ENCODE assay signal across 9 cellular contexts in the genomic region with DNA sequence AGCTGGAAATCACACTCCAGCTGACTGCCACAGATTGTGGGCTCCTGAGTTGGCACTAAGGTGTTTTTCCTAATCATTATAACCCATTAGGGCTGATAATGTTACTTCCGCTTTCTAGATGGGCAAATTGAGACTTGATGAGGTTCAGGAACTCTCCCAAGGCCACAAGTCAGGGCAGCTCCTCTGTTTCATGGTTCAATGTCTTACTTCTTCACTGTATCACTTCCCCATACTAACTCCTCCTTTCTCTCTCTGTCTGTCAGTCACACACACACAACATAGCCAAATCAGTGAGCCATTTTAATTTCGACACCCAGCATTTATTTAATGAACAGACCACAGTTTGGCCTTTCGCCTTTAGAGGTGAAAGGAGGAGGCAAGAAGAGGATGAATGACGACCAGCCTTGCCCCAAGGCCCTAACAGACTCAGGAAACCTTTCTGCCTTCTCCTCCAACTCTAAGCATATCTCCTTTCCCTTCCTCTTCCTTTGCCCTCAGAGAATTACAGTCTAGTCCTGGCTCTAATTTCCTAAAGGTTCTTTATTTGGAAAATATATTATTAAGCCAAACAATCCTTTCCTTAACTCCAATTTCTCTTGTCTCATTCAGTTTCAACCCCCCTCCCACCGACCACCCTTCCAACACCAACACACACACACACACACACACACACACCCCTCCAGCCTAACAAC. TPM values are rescaled to one million over a fixed set of nuclear protein-coding genes. Genes with fewer than 3 reads are reported as not detected.
DNase-seq lines count a peak whose midpoint lies in the region; ATAC-seq and TF ChIP-seq lines count a peak whose summit lies in the region.
"Had no signal": no experiment of that assay in that cellular context is flagged by ENCODE, and none has a peak within 500 bp of the region (broad histone marks: within the 10 kb centered on the region; RNA-seq: fewer than 3 reads in every experiment).

No MANE protein-coding gene starts in this region.

- ATAC-seq in GM18907 (IDR thresholded peaks at IDR 0.05; ENCODE audit: unreplicated experiment) = peak; percentile 98
- peak; percentile 98 for ATAC-seq in HG02852 (IDR thresholded peaks at IDR 0.05; ENCODE audit: unreplicated experiment)
- peak; percentile 100 for ATAC-seq in memory B cell (ENCODE audit: low read depth)

- H3K4me1 ChIP-seq in CD8-positive, alpha-beta memory T cell (ENCODE audit: insufficient read depth, low read length) = no peaks in the 10 kb centered on the region

- POLR2A ChIA-PET in CD8-positive, alpha-beta memory T cell (lab: Charles Lee) = no interaction called here

- peaks cover 1% of the 10 kb centered on the region for H3K9me3 Mint-ChIP-seq in memory B cell
- no peaks in the 10 kb centered on the region for H3K9me3 Mint-ChIP-seq in CD8-positive, alpha-beta memory T cell

- CTCF ChIA-PET in CD8-positive, alpha-beta memory T cell (lab: Charles Lee) = no interaction called here

- H3K27me3 ChIP-seq in CD8-positive, alpha-beta memory T cell (ENCODE audit: insufficient read depth, low read length, poor library complexity, severe bottlenecking) = no peaks in the 10 kb centered on the region

- H3K36me3 Mint-ChIP-seq in memory B cell = no peaks in the 10 kb centered on the region
- H3K36me3 Mint-ChIP-seq in CD8-positive, alpha-beta memory T cell = no peaks in the 10 kb centered on the region

- no peak for TF ChIP-seq CTCF in NB4 (IDR thresholded peaks at IDR 0.05; ENCODE audit: low read depth, low read length)

- H3K27ac ChIP-seq in CD8-positive, alpha-beta memory T cell (ENCODE audit: low read depth, low read length) = no peak overlapping the region

- H3K36me3 ChIP-seq in CD8-positive, alpha-beta memory T cell (ENCODE audit: insufficient read depth, low read length) = no peaks in the 10 kb centered on the region

- peak overlapping the region; percentile 8 for H3K4me3 Mint-ChIP-seq in memory B cell
- no peak overlapping the region for H3K4me3 Mint-ChIP-seq in CD8-positive, alpha-beta memory T cell

- DNase-seq in NB4 (ENCODE audit: low read depth) = peak; percentile 64
- DNase-seq in memory B cell (ENCODE audit: low spot score in 2 of 2) = peak in 1 of 2 donors; percentile 62
- no peak for DNase-seq in NCI-H1694 (lab: John Stamatoyannopoulos, UW)
- DNase-seq in NCI-H2227 treated with DMSO at 0.1 percent for 48 hours (lab: John Stamatoyannopoulos, UW) = no peak
- no peak for DNase-seq in NCI-H446 (lab: John Stamatoyannopoulos, UW)
- DNase-seq in CD8-positive, alpha-beta memory T cell = no peak
- DNase-seq: kidney had no signal

- peak overlapping the region; percentile 37 for H3K27ac Mint-ChIP-seq in memory B cell
- H3K27ac Mint-ChIP-seq in CD8-positive, alpha-beta memory T cell = peak overlapping the region in 1 of 8 donors; percentile 32

- H3K27me3 Mint-ChIP-seq in memory B cell = peaks cover 4% of the 10 kb centered on the region
- no peaks in the 10 kb centered on the region for H3K27me3 Mint-ChIP-seq in CD8-positive, alpha-beta memory T cell

- no peaks in the 10 kb centered on the region for H3K9me3 ChIP-seq in CD8-positive, alpha-beta memory T cell (ENCODE audit: low read length)

- H3K4me1 Mint-ChIP-seq in memory B cell = peaks cover 12% of the 10 kb centered on the region
- H3K4me1 Mint-ChIP-seq in CD8-positive, alpha-beta memory T cell = no peaks in the 10 kb centered on the region

- TF ChIP-seq POLR2A in NB4 (IDR thresholded peaks at IDR 0.05; ENCODE audit: extremely low read depth, insufficient read length) = no peak

- no peak overlapping the region for H3K4me3 ChIP-seq in NB4 (ENCODE audit: low read depth, low read length)
- no peak overlapping the region for H3K4me3 ChIP-seq in CD8-positive, alpha-beta memory T cell (ENCODE audit: low read length)

RNA-seq across cellular contexts. Expression of gene TRAF1, which starts 18.0 kb away (rescaled TPM):
- 100 to 1,000 TPM; 316 to 322 TPM for total RNA-seq in CD8-positive, alpha-beta memory T cell
- polyA plus RNA-seq in CD8-positive, alpha-beta memory T cell = 12.1 TPM
